Comparison of ENCODE assay signal across 22 cellular contexts in genomic region chr1:187390157-187390556, GRCh38.
DNase-seq lines count a peak whose midpoint lies in the region; ATAC-seq, FAIRE-seq and TF ChIP-seq lines count a peak whose summit lies in the region.
"Had no signal": no experiment of that assay in that cellular context is flagged by ENCODE, and none has a peak within 500 bp of the region (broad histone marks: within the 10 kb centered on the region; RNA-seq: fewer than 3 reads in every experiment).

No MANE protein-coding gene starts in this region.

- DNase-seq in SHP77 (lab: John Stamatoyannopoulos, UW) (peak; percentile 11 to 14), SHP77 treated with DMSO at 0.1 percent for 48 hours (lab: John Stamatoyannopoulos, UW) (no peak), M059J (ENCODE audit: low read depth) (peak; percentile 3), choroid plexus epithelial cell (ENCODE audit: low read depth) (peak; percentile 8), urothelium cell line (ENCODE audit: low spot score) (peak; percentile 26)
- DNase-seq: activated CD8-positive, alpha-beta T cell treated with anti-CD3 and anti-CD28 coated beads for 36 hours; activated naive CD4-positive, alpha-beta T cell treated with anti-CD3 and anti-CD28 coated beads, Interleukin-2, amount 10 ng/mL, durations not matched to agents 7 days and 5 days; activated T-cell treated with anti-CD3 and anti-CD28 coated beads, Interleukin-2, amount 50 U/mL, for 1 hour; DMS79 treated with DMSO at 0.1 percent for 48 hours; GOT3; NCI-H187 treated with DMSO at 0.1 percent for 48 hours; NCI-H524; occipital lobe; right cardiac atrium; T-helper 9 cell had no signal

- no peak overlapping the region for H3K4me3 ChIP-seq in choroid plexus epithelial cell (ENCODE audit: low read depth, low read length)
- H3K4me3 ChIP-seq: ascending aorta, lung, SK-N-MC, suprapubic skin had no signal

- no peak for FAIRE-seq in urothelium cell line (lab: Jason Lieb, UNC)

- ATAC-seq in GM18867 (IDR thresholded peaks at IDR 0.05; ENCODE audit: unreplicated experiment) (no peak), HG03521 (IDR thresholded peaks at IDR 0.05; ENCODE audit: unreplicated experiment) (no peak), GM18498 (IDR thresholded peaks at IDR 0.05; ENCODE audit: unreplicated experiment) (no peak)
- ATAC-seq: activated CD8-positive, alpha-beta T cell treated with anti-CD3 and anti-CD28 coated beads for 36 hours; right cardiac atrium had no signal

- no peak for TF ChIP-seq CTCF in choroid plexus epithelial cell (conservative IDR thresholded peaks at IDR 0.05; ENCODE audit: low read depth, low read length)
